22 cellular contexts compared by ENCODE assay signal in genomic region chr18:4511166-4511565, GRCh38. TPM values are rescaled to one million over a fixed set of nuclear protein-coding genes. Genes with fewer than 3 reads are reported as not detected.
"Had no signal": no experiment of that assay in that cellular context is flagged by ENCODE, and none has a peak within 500 bp of the region (broad histone marks: within the 10 kb centered on the region; RNA-seq: fewer than 3 reads in every experiment).

No MANE protein-coding gene starts in this region.

- H3K4me1 Mint-ChIP-seq: naive thymus-derived CD4-positive, alpha-beta T cell; nephron; neural progenitor cell had no signal

- H3K27me3 Mint-ChIP-seq: naive thymus-derived CD4-positive, alpha-beta T cell had no signal

- H3K4me2 ChIP-seq: hepatocyte, neural progenitor cell had no signal

- H3K79me2 ChIP-seq: hepatocyte had no signal

- DNase-seq: dorsolateral prefrontal cortex; effector CD4-positive, alpha-beta T cell; heart left ventricle; kidney; midbrain; naive thymus-derived CD4-positive, alpha-beta T cell; sigmoid colon; stimulated activated CD4-positive, alpha-beta T cell treated with anti-CD3 and anti-CD28 coated beads, Interleukin-15, amount 100 ng/mL, for 24 hours; stimulated activated CD4-positive, alpha-beta T cell treated with anti-CD3 and anti-CD28 coated beads, Interleukin-2, amount 100 ng/mL, for 48 hours; stimulated activated naive CD4-positive, alpha-beta T cell; uterus had no signal

- H3K36me3 ChIP-seq: gastroesophageal sphincter, heart left ventricle, neural progenitor cell, prostate gland, right atrium auricular region, sigmoid colon, thoracic aorta, tibial nerve, upper lobe of left lung, uterus had no signal

- H3K4me3 ChIP-seq: dorsolateral prefrontal cortex, gastroesophageal sphincter, heart left ventricle, hepatocyte, neural progenitor cell, prostate gland, right atrium auricular region, sigmoid colon, thoracic aorta, tibial nerve, upper lobe of left lung, uterus had no signal

- H3K4me3 Mint-ChIP-seq: naive thymus-derived CD4-positive, alpha-beta T cell; nephron; neural progenitor cell had no signal

- H3K4me1 ChIP-seq: gastroesophageal sphincter, heart left ventricle, neural progenitor cell, prostate gland, right atrium auricular region, sigmoid colon, tibial nerve, upper lobe of left lung, uterus had no signal

- H3K9ac ChIP-seq: neural progenitor cell had no signal

- H3K9me3 ChIP-seq: gastroesophageal sphincter, prostate gland, right atrium auricular region, thoracic aorta, tibial nerve, uterus had no signal

- H3K27ac Mint-ChIP-seq: naive thymus-derived CD4-positive, alpha-beta T cell; nephron; neural progenitor cell had no signal

- H2AFZ ChIP-seq: hepatocyte, neural progenitor cell had no signal

- H3K9me3 Mint-ChIP-seq: nephron had no signal

- H3K27me3 ChIP-seq: dorsolateral prefrontal cortex, gastroesophageal sphincter, heart left ventricle, hepatocyte, neural progenitor cell, right atrium auricular region, sigmoid colon, tibial nerve, upper lobe of left lung, uterus had no signal

- H3K27ac ChIP-seq: dorsolateral prefrontal cortex, epithelial cell of prostate, gastroesophageal sphincter, heart left ventricle, hepatocyte, neural progenitor cell, prostate gland, right atrium auricular region, sigmoid colon, thoracic aorta, tibial nerve, upper lobe of left lung, uterus had no signal

RNA-seq across cellular contexts. Expression of gene DLGAP1, which starts 56.1 kb away (rescaled TPM):
- total RNA-seq: lung microvascular endothelial cell had no signal
- polyA plus RNA-seq: naive thymus-derived CD4-positive, alpha-beta T cell had no signal
